Comparison of ENCODE assay signal across 21 cellular contexts in genomic region chr2:189629553-189630453, GRCh38. TPM values are rescaled to one million over a fixed set of nuclear protein-coding genes. Genes with fewer than 3 reads are reported as not detected.
DNase-seq lines count a peak whose midpoint lies in the region; ATAC-seq, FAIRE-seq and TF ChIP-seq lines count a peak whose summit lies in the region.
"Had no signal": no experiment of that assay in that cellular context is flagged by ENCODE, and none has a peak within 500 bp of the region (broad histone marks: within the 10 kb centered on the region; RNA-seq: fewer than 3 reads in every experiment).

No MANE protein-coding gene starts in this region.

- no peaks in the 10 kb centered on the region for H3K79me2 ChIP-seq in endothelial cell of umbilical vein (ENCODE audit: control insufficient read depth, insufficient read depth, low read length)

- no peak for DNase-seq in left ventricle myocardium superior
- DNase-seq in right atrium auricular region (ENCODE audit: low spot score), result no peak
- DNase-seq in endothelial cell of umbilical vein (ENCODE audit: low read depth, low spot score), result peak; percentile 59
- DNase-seq in mesothelial cell of epicardium (ENCODE audit: low spot score in 2 of 2, unreplicated experiment in 2 of 2), result no peak
- DNase-seq in CD1c-positive myeloid dendritic cell (ENCODE audit: extremely low spot score), result no peak
- DNase-seq in SKM-1 (lab: John Stamatoyannopoulos, UW; ENCODE audit: unreplicated experiment), result no peak
- no peak for DNase-seq in posterior cingulate gyrus
- no peak for DNase-seq in putamen (ENCODE audit: low spot score)
- DNase-seq: 8988T; activated B cell treated with CpG ODN at 0.5 μM for 24 hours; aorta; CD4-positive, alpha-beta memory T cell; DMS79; head of caudate nucleus; NCI-H1105 treated with DMSO at 0.1 percent for 48 hours had no signal

- H3K36me3 Mint-ChIP-seq in mesothelial cell of epicardium, result no peaks in the 10 kb centered on the region
- H3K36me3 Mint-ChIP-seq: CD4-positive, alpha-beta memory T cell had no signal

- H3K36me3 ChIP-seq in right atrium auricular region (no peaks in the 10 kb centered on the region), endothelial cell of umbilical vein (ENCODE audit: control insufficient read depth in 2 of 2, extremely low read depth in 1 of 2, insufficient read depth in 2 of 2, low read length in 2 of 2) (no peaks in the 10 kb centered on the region)
- H3K36me3 ChIP-seq: neutrophil, tibial nerve had no signal

- peaks cover 33% of the 10 kb centered on the region for H3K4me1 Mint-ChIP-seq in mesothelial cell of epicardium
- H3K4me1 Mint-ChIP-seq: activated B cell treated with CpG ODN at 0.5 μM for 24 hours had no signal

- no peaks in the 10 kb centered on the region for H4K20me1 ChIP-seq in endothelial cell of umbilical vein (replicated peaks; ENCODE audit: control insufficient read depth, extremely low read depth, insufficient read depth, low read length)

- H3K9me1 ChIP-seq in endothelial cell of umbilical vein (replicated peaks; ENCODE audit: control insufficient read depth, extremely low read depth, insufficient read depth, low read length), result no peaks in the 10 kb centered on the region

- POLR2A ChIA-PET in endothelial cell of umbilical vein (lab: Charles Lee), result no interaction called here

- dilution Hi-C loops in endothelial cell of umbilical vein (cut with MboI; ENCODE audit: extremely low pct_ligation_motif_present, low sequenced_read_pairs), result no loop called here

- no peak for TF ChIP-seq POLR2A in endothelial cell of umbilical vein (IDR thresholded peaks at IDR 0.05; ENCODE audit: low read depth, low read length)

- H3K4me3 Mint-ChIP-seq in mesothelial cell of epicardium, result no peak overlapping the region
- H3K4me3 Mint-ChIP-seq: activated B cell treated with CpG ODN at 0.5 μM for 24 hours; CD4-positive, alpha-beta memory T cell had no signal

- H3K4me3 ChIP-seq in right atrium auricular region, result no peak overlapping the region
- no peak overlapping the region for H3K4me3 ChIP-seq in endothelial cell of umbilical vein (replicated peaks in 1 of 3; ENCODE audit: insufficient read depth in 1 of 3, low read depth in 1 of 3, low read length in 3 of 3)
- H3K4me3 ChIP-seq: coronary artery, tibial nerve had no signal

- peak; percentile 47 for ATAC-seq in left ventricle myocardium superior
- ATAC-seq: Panc1 had no signal

- no peaks in the 10 kb centered on the region for H3K9me3 Mint-ChIP-seq in mesothelial cell of epicardium
- H3K9me3 Mint-ChIP-seq: activated B cell treated with CpG ODN at 0.5 μM for 24 hours; activated T-helper 2 cell treated with anti-CD3 and anti-CD28 coated beads, Interferon-gamma antibody, Interleukin-2, Interleukin-4, amounts not matched to agents 10 μg/mL and 5 μg/mL and 100 μg/mL, durations not matched to agents 14 hours and 24 hours and 36 hours; CD4-positive, alpha-beta memory T cell had no signal

- H3K27me3 ChIP-seq in right atrium auricular region, result no peaks in the 10 kb centered on the region
- no peaks in the 10 kb centered on the region for H3K27me3 ChIP-seq in endothelial cell of umbilical vein (ENCODE audit: control insufficient read depth in 2 of 2, insufficient read depth in 2 of 2, low read length in 2 of 2)
- H3K27me3 ChIP-seq: neutrophil, tibial nerve had no signal

- CTCF ChIA-PET in endothelial cell of umbilical vein (lab: Charles Lee), result interaction anchor here (1.0 to 2.4 kb wide), 7 partner anchors 9 to 154 kb away, joined by 3 to 7 read pairs (median 4); no protein-coding TSS in a partner anchor

- intact Hi-C loops in left ventricle myocardium superior (cut with micrococcal nuclease) (loop anchor here (10.0 kb wide), 1 partner anchor 165 kb away; no protein-coding TSS in a partner anchor), endothelial cell of umbilical vein (cut with micrococcal nuclease) (no loop called here), posterior cingulate gyrus (cut with DNase I) (no loop called here)

- H3K27ac ChIP-seq in right atrium auricular region (no peak overlapping the region), endothelial cell of umbilical vein (ENCODE audit: insufficient read depth, low read depth, low read length) (no peak overlapping the region)
- H3K27ac ChIP-seq: neutrophil, tibial nerve had no signal

- H3K9me3 ChIP-seq in right atrium auricular region (no peaks in the 10 kb centered on the region), endothelial cell of umbilical vein (replicated peaks; ENCODE audit: control insufficient read depth, insufficient read depth, low read length) (no peaks in the 10 kb centered on the region)
- H3K9me3 ChIP-seq: neutrophil, tibial nerve had no signal

- no peak for FAIRE-seq in endothelial cell of umbilical vein (lab: Jason Lieb, UNC)
- FAIRE-seq: islet of Langerhans had no signal

- H3K9ac ChIP-seq in endothelial cell of umbilical vein (replicated peaks; ENCODE audit: extremely low read depth, insufficient read depth, low read length), result no peak overlapping the region

- no TSS peak for BruUV-seq in endothelial cell of umbilical vein (replicated peaks; lab: Mats Ljungman, UMichigan)

- H2AFZ ChIP-seq in endothelial cell of umbilical vein (ENCODE audit: low read depth, low read length), result peak overlapping the region; percentile 68

- peak overlapping the region; percentile 87 for H3K27ac Mint-ChIP-seq in mesothelial cell of epicardium
- H3K27ac Mint-ChIP-seq: activated B cell treated with CpG ODN at 0.5 μM for 24 hours; activated T-helper 2 cell treated with anti-CD3 and anti-CD28 coated beads, Interferon-gamma antibody, Interleukin-2, Interleukin-4, amounts not matched to agents 10 μg/mL and 5 μg/mL and 100 μg/mL, durations not matched to agents 14 hours and 24 hours and 36 hours had no signal

- TF ChIP-seq CTCF in right atrium auricular region (IDR thresholded peaks at IDR 0.05) (no peak), endothelial cell of umbilical vein (IDR thresholded peaks at IDR 0.05; ENCODE audit: extremely low read depth in 1 of 2, insufficient read depth in 1 of 2, low read depth in 1 of 2, low read length in 2 of 2) (no peak), mesothelial cell of epicardium (IDR thresholded peaks at IDR 0.05; ENCODE audit: unreplicated experiment) (no peak)

- no peaks in the 10 kb centered on the region for H3K4me1 ChIP-seq in right atrium auricular region
- H3K4me1 ChIP-seq in endothelial cell of umbilical vein (ENCODE audit: control insufficient read depth, extremely low read depth, insufficient read depth, low read length), result peaks cover 4% of the 10 kb centered on the region
- H3K4me1 ChIP-seq: tibial nerve had no signal

- H3K27me3 Mint-ChIP-seq in mesothelial cell of epicardium (ENCODE audit: low read depth), result no peaks in the 10 kb centered on the region
- H3K27me3 Mint-ChIP-seq: CD4-positive, alpha-beta memory T cell had no signal

- H3K4me2 ChIP-seq in endothelial cell of umbilical vein (ENCODE audit: insufficient read depth, low read length), result no peak overlapping the region

TF ChIP-seq in endothelial cell of umbilical vein, 7 proteins besides CTCF, POLR2A, EP300 and RAD21 (continues in another document):
- TF ChIP-seq MYC (IDR thresholded peaks at IDR 0.05; ENCODE audit: low read depth, low read length) (no peak), EZH2 (IDR thresholded peaks at IDR 0.05; ENCODE audit: borderline replicate concordance, low read depth, low read length, severe bottlenecking) (no peak), JUN (IDR thresholded peaks at IDR 0.05; ENCODE audit: borderline replicate concordance, insufficient read depth, insufficient read length, low read depth) (no peak)
- TF ChIP-seq, protein P1, sequence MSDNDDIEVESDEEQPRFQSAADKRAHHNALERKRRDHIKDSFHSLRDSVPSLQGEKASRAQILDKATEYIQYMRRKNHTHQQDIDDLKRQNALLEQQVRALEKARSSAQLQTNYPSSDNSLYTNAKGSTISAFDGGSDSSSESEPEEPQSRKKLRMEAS (IDR thresholded peaks at IDR 0.05; ENCODE audit: insufficient read depth, insufficient read length), result no peak

RNA-seq across cellular contexts. Expression of gene ASNSD1, which starts 31.5 kb away (rescaled TPM):
- total RNA-seq in left ventricle myocardium superior (33.0 TPM), right atrium auricular region (10 to 100 TPM; 36.7 to 38.8 TPM), endothelial cell of umbilical vein (39.5 and 41.9 TPM in 2 replicates), mesothelial cell of epicardium (37.5 to 41.0 TPM (median 40.1 TPM) in 3 replicates)
- 9.7 and 15.8 TPM in 2 replicates for polyA plus RNA-seq in endothelial cell of umbilical vein
- polyA plus RNA-seq in endothelial cell of umbilical vein (2011; cell fraction: cytosol; rRNA removed), result 24.9 and 26.5 TPM in 2 replicates
- polyA plus RNA-seq in endothelial cell of umbilical vein (2011; cell fraction: nucleus; rRNA removed), result 15.0 and 24.7 TPM in 2 replicates
- 35.2 and 55.9 TPM in 2 replicates for polyA plus RNA-seq in endothelial cell of umbilical vein (2012)
- 12.7 and 15.6 TPM in 2 replicates for polyA minus RNA-seq in endothelial cell of umbilical vein
- 40.2 TPM for polyA minus RNA-seq in endothelial cell of umbilical vein (2011; cell fraction: cytosol; rRNA and poly(A)+ RNA removed)
- polyA minus RNA-seq in endothelial cell of umbilical vein (2011; cell fraction: nucleus; rRNA and poly(A)+ RNA removed), result 14.1 and 16.3 TPM in 2 replicates

RNA-seq across cellular contexts. Expression of gene ANKAR, which starts 44.7 kb away (rescaled TPM):
- total RNA-seq in left ventricle myocardium superior (8.8 TPM), right atrium auricular region (1 to 10 TPM; 4.9 to 5.1 TPM), endothelial cell of umbilical vein (4.3 and 4.5 TPM in 2 replicates), mesothelial cell of epicardium (13.4 to 14.6 TPM (median 13.9 TPM) in 3 replicates)
- 1.0 and 1.3 TPM in 2 replicates for polyA plus RNA-seq in endothelial cell of umbilical vein
- 0.97 and 1.0 TPM in 2 replicates for polyA plus RNA-seq in endothelial cell of umbilical vein (2011; cell fraction: cytosol; rRNA removed)
- 5.7 and 7.5 TPM in 2 replicates for polyA plus RNA-seq in endothelial cell of umbilical vein (2011; cell fraction: nucleus; rRNA removed)
- polyA plus RNA-seq in endothelial cell of umbilical vein (2012), result 1.6 and 1.7 TPM in 2 replicates
- polyA minus RNA-seq in endothelial cell of umbilical vein, result 3.9 and 4.4 TPM in 2 replicates
- 0.51 TPM for polyA minus RNA-seq in endothelial cell of umbilical vein (2011; cell fraction: cytosol; rRNA and poly(A)+ RNA removed)
- polyA minus RNA-seq in endothelial cell of umbilical vein (2011; cell fraction: nucleus; rRNA and poly(A)+ RNA removed), result 18.1 and 18.4 TPM in 2 replicates

RNA-seq across cellular contexts. Expression of gene SLC40A1, which starts 49.2 kb away (rescaled TPM):
- total RNA-seq in left ventricle myocardium superior (57.5 TPM), right atrium auricular region (100 to 1,000 TPM in 1 of 2 donors, 10 to 100 TPM in 1; 57.7 to 132 TPM), endothelial cell of umbilical vein (5.7 and 8.5 TPM in 2 replicates), mesothelial cell of epicardium (152 to 156 TPM (median 154 TPM) in 3 replicates)
- 12.2 and 15.1 TPM in 2 replicates for polyA plus RNA-seq in endothelial cell of umbilical vein
- polyA plus RNA-seq in endothelial cell of umbilical vein (2011; cell fraction: cytosol; rRNA removed), result 11.3 and 11.8 TPM in 2 replicates
- 16.8 and 17.7 TPM in 2 replicates for polyA plus RNA-seq in endothelial cell of umbilical vein (2011; cell fraction: nucleus; rRNA removed)
- 35.3 and 43.0 TPM in 2 replicates for polyA plus RNA-seq in endothelial cell of umbilical vein (2012)
- 45.7 and 55.9 TPM in 2 replicates for polyA minus RNA-seq in endothelial cell of umbilical vein
- not detected for polyA minus RNA-seq in endothelial cell of umbilical vein (2011; cell fraction: cytosol; rRNA and poly(A)+ RNA removed)
- 19.9 and 26.5 TPM in 2 replicates for polyA minus RNA-seq in endothelial cell of umbilical vein (2011; cell fraction: nucleus; rRNA and poly(A)+ RNA removed)
